ENCODE assay signal across 1 cellular context in the genomic region with DNA sequence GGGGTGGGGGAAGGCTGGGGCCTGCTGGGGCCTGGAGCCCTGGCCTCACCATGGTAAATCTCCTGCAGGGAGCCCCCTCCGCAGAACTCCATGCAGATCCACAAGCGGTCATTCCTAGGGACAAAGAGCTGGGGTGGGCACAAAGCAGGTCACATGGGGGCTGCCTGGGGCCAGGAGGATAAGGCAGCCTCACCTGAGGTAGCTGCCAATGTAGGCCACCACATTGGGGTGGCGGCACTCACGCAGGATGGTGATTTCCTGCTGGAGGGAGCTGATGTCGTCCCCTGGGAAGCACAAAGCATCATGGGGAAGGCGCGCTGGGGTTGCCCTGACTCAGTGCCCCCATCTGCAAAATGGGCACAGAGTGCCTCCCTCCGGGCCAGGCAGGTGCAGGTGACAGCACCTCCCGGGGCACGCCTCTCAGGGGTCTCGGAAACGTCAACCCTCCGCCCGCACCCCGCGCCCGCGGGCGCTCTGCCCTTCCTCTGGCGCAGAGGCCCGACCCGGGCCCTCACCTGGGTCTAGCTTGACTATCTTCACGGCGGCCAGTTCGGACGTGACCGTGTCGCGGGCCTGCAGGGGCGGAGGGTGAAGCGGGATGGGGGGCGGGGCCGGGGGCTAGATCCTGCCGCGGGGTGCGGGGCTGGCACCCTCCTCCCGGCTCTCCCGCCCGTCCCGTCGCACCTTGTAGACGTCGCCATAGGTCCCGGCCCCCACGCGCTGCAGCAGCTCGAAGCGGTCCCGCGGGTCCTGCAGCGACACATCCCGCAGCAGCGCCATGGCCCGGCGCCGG.
TF ChIP-seq lines count a peak whose summit lies in the region.

No MANE protein-coding gene starts in this region.

TF ChIP-seq in IMR-90, 13 proteins besides CTCF, POLR2A, EP300 and RAD21:
- TF ChIP-seq CEBPB (IDR thresholded peaks at IDR 0.05; ENCODE audit: low read depth, low read length) (no peak), RCOR1 (IDR thresholded peaks at IDR 0.05; ENCODE audit: insufficient replicate concordance, low read length) (no peak), MAZ (IDR thresholded peaks at IDR 0.05; ENCODE audit: borderline replicate concordance, low read depth, low read length) (no peak), SMC3 (IDR thresholded peaks at IDR 0.05; ENCODE audit: low read depth, low read length) (no peak), CHD1 (IDR thresholded peaks at IDR 0.05; ENCODE audit: low read depth, low read length) (no peak), NFE2L2 (IDR thresholded peaks at IDR 0.05; ENCODE audit: low read depth, low read length) (no peak), RFX5 (IDR thresholded peaks at IDR 0.05; ENCODE audit: low read depth, low read length) (no peak), MXI1 (IDR thresholded peaks at IDR 0.05; ENCODE audit: borderline replicate concordance, low read depth, low read length) (no peak), MAFK (IDR thresholded peaks at IDR 0.05; ENCODE audit: low read depth, low read length) (no peak), BHLHE40 (IDR thresholded peaks at IDR 0.05; ENCODE audit: low read depth, low read length) (no peak), FOS (IDR thresholded peaks at IDR 0.05; ENCODE audit: low read depth, low read length) (no peak)
- TF ChIP-seq, protein P1, sequence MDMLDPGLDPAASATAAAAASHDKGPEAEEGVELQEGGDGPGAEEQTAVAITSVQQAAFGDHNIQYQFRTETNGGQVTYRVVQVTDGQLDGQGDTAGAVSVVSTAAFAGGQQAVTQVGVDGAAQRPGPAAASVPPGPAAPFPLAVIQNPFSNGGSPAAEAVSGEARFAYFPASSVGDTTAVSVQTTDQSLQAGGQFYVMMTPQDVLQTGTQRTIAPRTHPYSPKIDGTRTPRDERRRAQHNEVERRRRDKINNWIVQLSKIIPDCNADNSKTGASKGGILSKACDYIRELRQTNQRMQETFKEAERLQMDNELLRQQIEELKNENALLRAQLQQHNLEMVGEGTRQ (IDR thresholded peaks at IDR 0.05; ENCODE audit: low read depth, low read length): no peak
- TF ChIP-seq, protein P2, sequence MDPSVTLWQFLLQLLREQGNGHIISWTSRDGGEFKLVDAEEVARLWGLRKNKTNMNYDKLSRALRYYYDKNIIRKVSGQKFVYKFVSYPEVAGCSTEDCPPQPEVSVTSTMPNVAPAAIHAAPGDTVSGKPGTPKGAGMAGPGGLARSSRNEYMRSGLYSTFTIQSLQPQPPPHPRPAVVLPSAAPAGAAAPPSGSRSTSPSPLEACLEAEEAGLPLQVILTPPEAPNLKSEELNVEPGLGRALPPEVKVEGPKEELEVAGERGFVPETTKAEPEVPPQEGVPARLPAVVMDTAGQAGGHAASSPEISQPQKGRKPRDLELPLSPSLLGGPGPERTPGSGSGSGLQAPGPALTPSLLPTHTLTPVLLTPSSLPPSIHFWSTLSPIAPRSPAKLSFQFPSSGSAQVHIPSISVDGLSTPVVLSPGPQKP (IDR thresholded peaks at IDR 0.05; ENCODE audit: borderline replicate concordance, low read depth, low read length): no peak
